ENCODE assay signal across 13 cellular contexts in the genomic region with DNA sequence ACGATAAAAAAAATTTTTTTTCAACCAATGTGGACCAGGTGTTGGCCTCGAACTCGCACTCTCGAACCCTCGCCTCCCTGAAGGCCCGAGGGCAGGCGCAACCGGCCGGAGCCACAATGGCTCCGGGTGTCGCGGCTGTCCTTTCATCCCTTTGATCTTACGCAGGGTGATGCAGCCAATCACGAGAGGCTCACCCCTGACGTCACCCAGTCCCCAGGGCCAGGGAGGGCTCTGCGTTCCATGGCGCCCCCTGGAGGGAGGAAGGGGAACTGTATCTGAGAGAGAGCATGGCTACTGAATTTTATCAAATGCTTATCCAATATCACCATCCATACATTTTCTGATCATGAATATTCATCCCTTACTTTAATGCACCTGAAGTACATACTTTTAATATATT. TPM values are rescaled to one million over a fixed set of nuclear protein-coding genes. Genes with fewer than 3 reads are reported as not detected.
DNase-seq lines count a peak whose midpoint lies in the region; ATAC-seq, FAIRE-seq and TF ChIP-seq lines count a peak whose summit lies in the region.
"Had no signal": no experiment of that assay in that cellular context is flagged by ENCODE, and none has a peak within 500 bp of the region (broad histone marks: within the 10 kb centered on the region; RNA-seq: fewer than 3 reads in every experiment).

No MANE protein-coding gene starts in this region.

- no peaks in the 10 kb centered on the region for H3K4me1 ChIP-seq in mesendoderm (ENCODE audit: control insufficient read depth, low read depth, low read length)
- H3K4me1 ChIP-seq: heart left ventricle had no signal

- no peak overlapping the region for H3K4me3 ChIP-seq in H7 (ENCODE audit: insufficient read depth, low read depth, low read length)
- H3K4me3 ChIP-seq in mesendoderm (ENCODE audit: low read length): no peak overlapping the region
- H3K4me3 ChIP-seq: heart left ventricle had no signal

- H2BK5ac ChIP-seq in mesendoderm (ENCODE audit: low read length): no peak overlapping the region

- H3K4me2 ChIP-seq in mesendoderm (ENCODE audit: low read length): no peak overlapping the region

- H3K4me1 Mint-ChIP-seq in WTC11: no peaks in the 10 kb centered on the region
- H3K4me1 Mint-ChIP-seq: central memory CD8-positive, alpha-beta T cell had no signal

- peak; percentile 51 for DNase-seq in activated CD4-positive, alpha-beta T cell treated with anti-CD3 and anti-CD28 coated beads for 48 hours
- DNase-seq in activated CD4-positive, alpha-beta T cell treated with anti-CD3 and anti-CD28 coated beads, Interleukin-2, amount 50 U/mL, for 1 hour: no peak
- DNase-seq in H7 (peak; percentile 28), WTC11 (ENCODE audit: low spot score) (peak; percentile 55), mesendoderm (peak; percentile 18), HTR-8/SVneo (ENCODE audit: insufficient read length, low spot score) (no peak), NCI-H187 treated with DMSO at 0.1 percent for 48 hours (lab: John Stamatoyannopoulos, UW) (no peak), NCI-H446 (lab: John Stamatoyannopoulos, UW) (no peak)
- DNase-seq: heart left ventricle, NCI-H1436, RPMI8226 had no signal

- H3K23ac ChIP-seq in mesendoderm (ENCODE audit: low read length): no peak overlapping the region

- no peak overlapping the region for H3K56ac ChIP-seq in mesendoderm (ENCODE audit: low read length)

- 0 out of 2 replicates have a peak, but pooled peaks cover 4% of the 10 kb centered on the region for H3K9me3 Mint-ChIP-seq in WTC11
- H3K9me3 Mint-ChIP-seq: central memory CD8-positive, alpha-beta T cell had no signal

- no peaks in the 10 kb centered on the region for H3K36me3 ChIP-seq in H7 (replicated peaks; ENCODE audit: control insufficient read depth, insufficient read depth, low read length)
- no peaks in the 10 kb centered on the region for H3K36me3 ChIP-seq in mesendoderm (ENCODE audit: control insufficient read depth, insufficient read depth, low read length)
- H3K36me3 ChIP-seq: heart left ventricle had no signal

- no peak overlapping the region for H4K8ac ChIP-seq in mesendoderm (ENCODE audit: low read depth, low read length)

- H2BK120ac ChIP-seq in mesendoderm (ENCODE audit: low read depth, low read length): no peak overlapping the region

- no CpG with 5 or more reads among the region's 17 CpGs for WGBS in mesendoderm (ENCODE audit: extremely low coverage, insufficient coverage, low lambda C conversion rate)

- H2AK5ac ChIP-seq in mesendoderm (ENCODE audit: low read length): no peak overlapping the region

- no peak overlapping the region for H3K4ac ChIP-seq in mesendoderm (ENCODE audit: low read depth, low read length)

- H3K79me1 ChIP-seq in mesendoderm (ENCODE audit: low read length): no peaks in the 10 kb centered on the region

- no peaks in the 10 kb centered on the region for H3K79me2 ChIP-seq in mesendoderm (ENCODE audit: control insufficient read depth, insufficient read depth, low read length)

- peak; percentile 71 for TF ChIP-seq CTCF in WTC11 (IDR thresholded peaks at IDR 0.05)

- ATAC-seq in WTC11: no peak
- ATAC-seq: heart left ventricle had no signal

- no peak overlapping the region for H3K18ac ChIP-seq in mesendoderm (ENCODE audit: low read length)

- no peaks in the 10 kb centered on the region for H3K27me3 Mint-ChIP-seq in WTC11 (ENCODE audit: low read depth)
- H3K27me3 Mint-ChIP-seq: central memory CD8-positive, alpha-beta T cell had no signal

- no peak overlapping the region for H2BK15ac ChIP-seq in mesendoderm (replicated peaks; ENCODE audit: low read depth)

- H3K27me3 ChIP-seq in H7 (ENCODE audit: control insufficient read depth, insufficient read depth, low read length): no peaks in the 10 kb centered on the region
- H3K27me3 ChIP-seq in mesendoderm (ENCODE audit: insufficient read depth, low read length, poor library complexity): no peaks in the 10 kb centered on the region
- H3K27me3 ChIP-seq: heart left ventricle had no signal

- CTCF ChIA-PET in WTC11 (lab: Charles Lee): no interaction called here

- POLR2A ChIA-PET in WTC11 (lab: Charles Lee): no interaction called here

- H3K27ac ChIP-seq in mesendoderm (ENCODE audit: low read depth, low read length): no peak overlapping the region
- H3K27ac ChIP-seq: heart left ventricle had no signal

- no peak overlapping the region for H3K27ac Mint-ChIP-seq in WTC11

- no peak overlapping the region for H4K5ac ChIP-seq in mesendoderm (ENCODE audit: low read length)

- FAIRE-seq in HTR-8/SVneo (lab: Jason Lieb, UNC): no peak

- H3K36me3 Mint-ChIP-seq in WTC11: no peaks in the 10 kb centered on the region

- H3K4me3 Mint-ChIP-seq in WTC11: no peak overlapping the region
- H3K4me3 Mint-ChIP-seq: central memory CD8-positive, alpha-beta T cell had no signal

- H3K9ac ChIP-seq in mesendoderm (ENCODE audit: low read length): no peak overlapping the region

TF ChIP-seq in WTC11, 78 proteins besides CTCF, POLR2A, EP300 and RAD21 (continues in another document):
- TF ChIP-seq ZNF281 (CRISPR knock-in tag; IDR thresholded peaks at IDR 0.05) (no peak), NFYB (CRISPR knock-in tag; conservative IDR thresholded peaks at IDR 0.05; ENCODE audit: low read depth) (no peak), ZNF396 (CRISPR knock-in tag; IDR thresholded peaks at IDR 0.05; ENCODE audit: borderline replicate concordance) (no peak), GABPB1 (CRISPR knock-in tag; IDR thresholded peaks at IDR 0.05) (no peak), TCF7 (CRISPR knock-in tag; IDR thresholded peaks at IDR 0.05; ENCODE audit: low read depth) (no peak), ZBTB21 (CRISPR knock-in tag; IDR thresholded peaks at IDR 0.05; ENCODE audit: borderline replicate concordance) (no peak)
- TF ChIP-seq, protein P1, sequence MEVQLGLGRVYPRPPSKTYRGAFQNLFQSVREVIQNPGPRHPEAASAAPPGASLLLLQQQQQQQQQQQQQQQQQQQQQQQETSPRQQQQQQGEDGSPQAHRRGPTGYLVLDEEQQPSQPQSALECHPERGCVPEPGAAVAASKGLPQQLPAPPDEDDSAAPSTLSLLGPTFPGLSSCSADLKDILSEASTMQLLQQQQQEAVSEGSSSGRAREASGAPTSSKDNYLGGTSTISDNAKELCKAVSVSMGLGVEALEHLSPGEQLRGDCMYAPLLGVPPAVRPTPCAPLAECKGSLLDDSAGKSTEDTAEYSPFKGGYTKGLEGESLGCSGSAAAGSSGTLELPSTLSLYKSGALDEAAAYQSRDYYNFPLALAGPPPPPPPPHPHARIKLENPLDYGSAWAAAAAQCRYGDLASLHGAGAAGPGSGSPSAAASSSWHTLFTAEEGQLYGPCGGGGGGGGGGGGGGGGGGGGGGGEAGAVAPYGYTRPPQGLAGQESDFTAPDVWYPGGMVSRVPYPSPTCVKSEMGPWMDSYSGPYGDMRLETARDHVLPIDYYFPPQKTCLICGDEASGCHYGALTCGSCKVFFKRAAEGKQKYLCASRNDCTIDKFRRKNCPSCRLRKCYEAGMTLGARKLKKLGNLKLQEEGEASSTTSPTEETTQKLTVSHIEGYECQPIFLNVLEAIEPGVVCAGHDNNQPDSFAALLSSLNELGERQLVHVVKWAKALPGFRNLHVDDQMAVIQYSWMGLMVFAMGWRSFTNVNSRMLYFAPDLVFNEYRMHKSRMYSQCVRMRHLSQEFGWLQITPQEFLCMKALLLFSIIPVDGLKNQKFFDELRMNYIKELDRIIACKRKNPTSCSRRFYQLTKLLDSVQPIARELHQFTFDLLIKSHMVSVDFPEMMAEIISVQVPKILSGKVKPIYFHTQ (CRISPR knock-in tag; IDR thresholded peaks at IDR 0.05): no peak
- TF ChIP-seq, protein P2, sequence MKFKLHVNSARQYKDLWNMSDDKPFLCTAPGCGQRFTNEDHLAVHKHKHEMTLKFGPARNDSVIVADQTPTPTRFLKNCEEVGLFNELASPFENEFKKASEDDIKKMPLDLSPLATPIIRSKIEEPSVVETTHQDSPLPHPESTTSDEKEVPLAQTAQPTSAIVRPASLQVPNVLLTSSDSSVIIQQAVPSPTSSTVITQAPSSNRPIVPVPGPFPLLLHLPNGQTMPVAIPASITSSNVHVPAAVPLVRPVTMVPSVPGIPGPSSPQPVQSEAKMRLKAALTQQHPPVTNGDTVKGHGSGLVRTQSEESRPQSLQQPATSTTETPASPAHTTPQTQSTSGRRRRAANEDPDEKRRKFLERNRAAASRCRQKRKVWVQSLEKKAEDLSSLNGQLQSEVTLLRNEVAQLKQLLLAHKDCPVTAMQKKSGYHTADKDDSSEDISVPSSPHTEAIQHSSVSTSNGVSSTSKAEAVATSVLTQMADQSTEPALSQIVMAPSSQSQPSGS (CRISPR knock-in tag; IDR thresholded peaks at IDR 0.05; ENCODE audit: borderline replicate concordance, low read depth): no peak

RNA-seq across cellular contexts. Expression of gene GMNC, which starts 15.4 kb away (rescaled TPM):
- 0.07 TPM in 1 of 2 replicates, not detected in the other for total RNA-seq in H7 (2014; rRNA removed; shearing (Covaris generic))
- total RNA-seq in WTC11 (2021): 0.07 to 0.39 TPM (median 0.25 TPM) in 3 replicates
- 0.04 TPM for polyA plus RNA-seq in mesendoderm (2013, experiment 1 of 2)
- 0.10 TPM for polyA plus RNA-seq in mesendoderm (2013, experiment 2 of 2)
- total RNA-seq: myocyte had no signal

Comparison
In these comparisons a context has a peak if more than half of its experiments do, and no peak if none do; other contexts are left out.
1. DNase-seq: peak in activated CD4-positive, alpha-beta T cell treated with anti-CD3 and anti-CD28 coated beads for 48 hours (single experiment), H7 (single experiment), WTC11 (single experiment) and mesendoderm (single experiment); none in activated CD4-positive, alpha-beta T cell treated with anti-CD3 and anti-CD28 coated beads, Interleukin-2, amount 50 U/mL, for 1 hour (single experiment), HTR-8/SVneo (single experiment), NCI-H187 treated with DMSO at 0.1 percent for 48 hours (single experiment) and NCI-H446 (0 of 2).